Comparison of ENCODE assay signal across 9 cellular contexts in the genomic region with DNA sequence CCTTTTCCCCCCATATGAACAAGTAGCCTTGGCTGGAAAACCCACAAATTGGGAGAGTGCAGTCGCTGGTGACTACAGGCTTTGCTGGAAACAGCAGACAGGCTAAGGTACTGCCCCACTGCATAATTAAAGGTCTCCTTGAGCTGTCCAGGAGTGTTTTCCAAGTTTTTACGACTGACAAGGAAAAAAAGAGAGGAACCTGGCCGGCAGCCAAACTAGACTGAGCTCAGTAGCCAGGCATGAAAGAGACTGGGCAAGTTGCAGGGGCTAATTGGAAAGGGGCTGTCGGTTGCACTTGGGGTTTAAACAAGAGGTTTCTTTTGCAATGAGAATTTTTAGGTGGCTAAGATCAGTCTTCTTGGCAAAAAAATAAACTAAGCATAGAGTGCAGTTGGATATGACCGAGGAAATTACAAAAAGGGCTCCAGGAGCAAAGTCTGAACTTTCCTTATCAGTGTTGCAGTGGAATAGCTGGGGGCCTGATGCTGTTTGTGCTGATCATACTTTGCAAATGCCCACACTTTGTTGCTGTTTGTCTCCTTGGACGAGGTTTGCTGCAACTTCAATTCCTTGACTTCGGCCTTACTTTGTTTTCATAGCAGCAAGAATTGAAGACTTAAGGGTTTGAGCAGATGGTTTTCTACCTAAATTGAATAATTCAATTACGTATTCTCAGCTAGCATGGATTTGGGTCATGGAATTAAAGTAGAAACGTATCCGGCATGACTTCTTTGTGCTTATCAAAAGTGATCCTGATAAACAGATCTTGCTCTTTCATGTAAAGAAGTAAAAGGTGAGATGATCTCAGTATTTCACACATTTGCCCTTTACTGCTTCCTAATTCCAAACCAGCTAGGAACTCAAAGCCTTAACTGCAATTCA. TPM values are rescaled to one million over a fixed set of nuclear protein-coding genes. Genes with fewer than 3 reads are reported as not detected.
A peak's percentile ranks its signal among the peaks of the same experiment; 100 is the strongest.
DNase-seq lines count a peak whose midpoint lies in the region; ATAC-seq and TF ChIP-seq lines count a peak whose summit lies in the region.
"Had no signal": no experiment of that assay in that cellular context is flagged by ENCODE, and none has a peak within 500 bp of the region (broad histone marks: within the 10 kb centered on the region; RNA-seq: fewer than 3 reads in every experiment).

No MANE protein-coding gene starts in this region.

- H3K9me3 ChIP-seq in adipocyte (ENCODE audit: control insufficient read depth, low read length) = no peaks in the 10 kb centered on the region
- no peaks in the 10 kb centered on the region for H3K9me3 ChIP-seq in right atrium auricular region
- no peaks in the 10 kb centered on the region for H3K9me3 ChIP-seq in CD8-positive, alpha-beta T cell (ENCODE audit: low read length)

- H3K27ac Mint-ChIP-seq in CD8-positive, alpha-beta T cell = no peak overlapping the region
- H3K27ac Mint-ChIP-seq: CD4-positive, alpha-beta memory T cell had no signal

- no peak for TF ChIP-seq POLR2A in GM18505 (IDR thresholded peaks at IDR 0.05; ENCODE audit: borderline replicate concordance, extremely low read depth, insufficient read depth, insufficient read length)

- TF ChIP-seq CTCF in 22Rv1 (IDR thresholded peaks at IDR 0.05) (no peak), right atrium auricular region (IDR thresholded peaks at IDR 0.05) (no peak)
- no peak for TF ChIP-seq CTCF in CD8-positive, alpha-beta T cell (IDR thresholded peaks at IDR 0.05)

- DNase-seq in HuH-7.5 (ENCODE audit: low spot score) (peak; percentile 16), adipocyte (ENCODE audit: low read depth) (peak; percentile 82), right atrium auricular region (ENCODE audit: low spot score) (peak; percentile 80), retina (peak; percentile 77)
- DNase-seq in CD8-positive, alpha-beta T cell = no peak
- no peak for DNase-seq in stimulated activated CD4-positive, alpha-beta T cell treated with anti-CD3 and anti-CD28 coated beads, Interleukin-4, amount 100 ng/mL, for 4 hours

- peak overlapping the region; percentile 94 for H3K27ac ChIP-seq in 22Rv1
- peak overlapping the region; percentile 80 to 87 for H3K27ac ChIP-seq in right atrium auricular region
- no peak overlapping the region for H3K27ac ChIP-seq in CD8-positive, alpha-beta T cell (ENCODE audit: low read depth, low read length)

- H3K9ac ChIP-seq in adipocyte (ENCODE audit: low read length) = peak overlapping the region; percentile 88

- H3K9me3 Mint-ChIP-seq in CD8-positive, alpha-beta T cell = peaks cover 2% of the 10 kb centered on the region

- CTCF ChIA-PET in CD8-positive, alpha-beta T cell (lab: Charles Lee) = interaction anchor here (0.6 kb wide), 1 partner anchor 105 kb away, joined by 3 read pairs; no protein-coding TSS in a partner anchor

- POLR2A ChIA-PET in CD8-positive, alpha-beta T cell (lab: Charles Lee) = no interaction called here

- peaks cover 38% of the 10 kb centered on the region for H3K27me3 Mint-ChIP-seq in CD8-positive, alpha-beta T cell (ENCODE audit: low read depth)

- intact Hi-C loops in CD8-positive, alpha-beta T cell (cut with DNase I, micrococcal nuclease) = no loop called here

- H3K4me3 ChIP-seq in adipocyte (ENCODE audit: low read length) = peak overlapping the region; percentile 94
- peak overlapping the region; percentile 47 to 69 for H3K4me3 ChIP-seq in right atrium auricular region
- no peak overlapping the region for H3K4me3 ChIP-seq in CD8-positive, alpha-beta T cell (ENCODE audit: low read depth, low read length)

- H3K4me1 ChIP-seq in adipocyte (ENCODE audit: control insufficient read depth, insufficient read depth, low read length) = peaks cover 23% of the 10 kb centered on the region
- H3K4me1 ChIP-seq in right atrium auricular region = peaks cover 0 to 15% of the 10 kb centered on the region in 2 donors
- no peaks in the 10 kb centered on the region for H3K4me1 ChIP-seq in CD8-positive, alpha-beta T cell (ENCODE audit: insufficient read depth, low read length)

- no peaks in the 10 kb centered on the region for H3K36me3 Mint-ChIP-seq in CD8-positive, alpha-beta T cell
- H3K36me3 Mint-ChIP-seq: CD4-positive, alpha-beta memory T cell had no signal

- H3K4me3 Mint-ChIP-seq in CD8-positive, alpha-beta T cell = no peak overlapping the region
- H3K4me3 Mint-ChIP-seq: CD4-positive, alpha-beta memory T cell had no signal

- H3K36me3 ChIP-seq in adipocyte (ENCODE audit: control insufficient read depth, insufficient read depth, low read length, severe bottlenecking) (no peaks in the 10 kb centered on the region), right atrium auricular region (no peaks in the 10 kb centered on the region)
- H3K36me3 ChIP-seq in CD8-positive, alpha-beta T cell (ENCODE audit: insufficient read depth, low read length) = no peaks in the 10 kb centered on the region

- no peak for ATAC-seq in CD8-positive, alpha-beta T cell
- ATAC-seq in GM18505 (IDR thresholded peaks at IDR 0.05; ENCODE audit: unreplicated experiment) = no peak

- H3K27me3 ChIP-seq in adipocyte (replicated peaks; ENCODE audit: control insufficient read depth, insufficient read depth, low read length) (no peaks in the 10 kb centered on the region), right atrium auricular region (no peaks in the 10 kb centered on the region)
- H3K27me3 ChIP-seq in CD8-positive, alpha-beta T cell (ENCODE audit: insufficient read depth, low read length) = no peaks in the 10 kb centered on the region

- peaks cover 2% of the 10 kb centered on the region for H3K4me1 Mint-ChIP-seq in CD8-positive, alpha-beta T cell (ENCODE audit: low read depth)

RNA-seq across cellular contexts. Expression of gene GULP1, which starts 2.2 kb away (rescaled TPM):
- total RNA-seq in right atrium auricular region = 10 to 100 TPM in 1 of 2 donors, 1 to 10 TPM in 1; 7.5 to 10.5 TPM
- total RNA-seq in CD8-positive, alpha-beta T cell = not detected
- total RNA-seq: CD4-positive, alpha-beta memory T cell had no signal

Comparison
In these comparisons a context has a peak if more than half of its experiments do, and no peak if none do; other contexts are left out.
1. DNase-seq: peak in HuH-7.5 (single experiment), adipocyte (single experiment), right atrium auricular region (single experiment) and retina (single experiment); none in CD8-positive, alpha-beta T cell (0 of 7) and stimulated activated CD4-positive, alpha-beta T cell treated with anti-CD3 and anti-CD28 coated beads, Interleukin-4, amount 100 ng/mL, for 4 hours (0 of 2).
2. RNA of gene GULP1, which starts 2.2 kb away (total RNA-seq): 7.5 to 10.5 TPM in right atrium auricular region; not detected in CD8-positive, alpha-beta T cell; every median in the first group is over 4 times any median in the second.